15 cellular contexts compared by ENCODE assay signal in the genomic region with DNA sequence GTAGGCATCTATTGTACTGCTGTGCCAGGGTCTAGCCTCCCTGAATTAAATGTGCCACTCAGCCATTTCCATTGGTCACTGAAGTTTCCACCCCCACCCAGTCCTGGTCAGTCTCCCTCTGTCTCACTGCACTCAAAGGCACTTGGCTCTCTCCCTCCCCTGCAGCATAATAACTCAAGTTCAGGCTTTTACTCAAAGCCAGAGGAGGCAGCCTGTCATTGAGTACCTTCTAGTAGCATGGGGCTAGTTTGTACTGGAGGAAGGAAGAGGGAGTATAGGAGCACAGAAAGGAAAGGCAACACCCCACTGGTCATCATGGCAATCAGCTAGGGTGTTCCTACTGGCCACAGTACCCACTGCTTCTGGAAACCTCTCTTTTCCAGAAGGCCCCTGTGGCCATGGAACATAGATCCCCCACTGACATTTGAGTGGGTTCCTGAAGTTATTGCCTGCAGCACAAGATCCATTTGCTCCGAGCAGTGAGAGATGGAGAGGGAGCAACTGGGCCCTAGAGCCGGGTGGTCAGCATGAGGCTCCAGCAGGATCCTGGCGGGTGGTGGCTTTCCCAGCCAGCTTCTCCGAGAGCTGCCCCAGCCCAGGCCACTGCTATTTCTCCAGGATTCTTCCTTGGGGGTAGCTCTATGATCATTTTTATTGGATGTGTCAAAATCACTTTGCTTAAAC.
A peak's percentile ranks its signal among the peaks of the same experiment; 100 is the strongest.
DNase-seq lines count a peak whose midpoint lies in the region; ATAC-seq and TF ChIP-seq lines count a peak whose summit lies in the region.
"Had no signal": no experiment of that assay in that cellular context is flagged by ENCODE, and none has a peak within 500 bp of the region (broad histone marks: within the 10 kb centered on the region; RNA-seq: fewer than 3 reads in every experiment).

No MANE protein-coding gene starts in this region.

- H3K27me3 Mint-ChIP-seq in GM23338 (ENCODE audit: insufficient read depth, low read depth, poor library complexity) (peaks cover 5% of the 10 kb centered on the region), chondrocyte (ENCODE audit: low read depth) (no peaks in the 10 kb centered on the region)
- H3K27me3 Mint-ChIP-seq in stimulated activated memory B cell treated with anti-CD40 and anti-IgM and Interleukin-4, amounts not matched to agents 10 μg/mL and 1 μg/mL and 100 μg/mL, for 72 hours: no peaks in the 10 kb centered on the region
- H3K27me3 Mint-ChIP-seq in activated CD8-positive, alpha-beta memory T cell treated with anti-CD3 and anti-CD28 coated beads, Interleukin-2, amount 10 ng/mL, durations not matched to agents 7 days and 5 days: no peaks in the 10 kb centered on the region

- H3K9me3 Mint-ChIP-seq in GM23338: no peaks in the 10 kb centered on the region
- no peaks in the 10 kb centered on the region for H3K9me3 Mint-ChIP-seq in chondrocyte (ENCODE audit: low read depth)
- H3K9me3 Mint-ChIP-seq in stimulated activated memory B cell treated with anti-CD40 and anti-IgM and Interleukin-4, amounts not matched to agents 10 μg/mL and 1 μg/mL and 100 μg/mL, for 72 hours: no peaks in the 10 kb centered on the region
- no peaks in the 10 kb centered on the region for H3K9me3 Mint-ChIP-seq in activated CD8-positive, alpha-beta memory T cell treated with anti-CD3 and anti-CD28 coated beads, Interleukin-2, amount 10 ng/mL, durations not matched to agents 7 days and 5 days (ENCODE audit: low read depth)
- H3K9me3 Mint-ChIP-seq: CD4-positive, alpha-beta memory T cell had no signal

- no peaks in the 10 kb centered on the region for H3K4me1 ChIP-seq in GM23338 (ENCODE audit: insufficient read depth)
- H3K4me1 ChIP-seq: BE2C had no signal

- H3F3A ChIP-seq in GM23338 (replicated peaks; ENCODE audit: low read depth): no peaks in the 10 kb centered on the region

- H3K27ac Mint-ChIP-seq in GM23338 (no peak overlapping the region), chondrocyte (ENCODE audit: unreplicated experiment) (peak overlapping the region; percentile 32)
- peak overlapping the region; percentile 23 for H3K27ac Mint-ChIP-seq in stimulated activated memory B cell treated with anti-CD40 and anti-IgM and Interleukin-4, amounts not matched to agents 10 μg/mL and 1 μg/mL and 100 μg/mL, for 72 hours
- H3K27ac Mint-ChIP-seq in activated CD8-positive, alpha-beta memory T cell treated with anti-CD3 and anti-CD28 coated beads, Interleukin-2, amount 10 ng/mL, durations not matched to agents 7 days and 5 days: no peak overlapping the region

- ATAC-seq in GM23338 (no peak), HG02571 (IDR thresholded peaks at IDR 0.05; ENCODE audit: unreplicated experiment) (no peak)
- no peak for ATAC-seq in stimulated activated memory B cell treated with anti-CD40 and anti-IgM and Interleukin-4, amounts not matched to agents 10 μg/mL and 1 μg/mL and 100 μg/mL, for 72 hours
- no peak for ATAC-seq in activated CD8-positive, alpha-beta memory T cell treated with anti-CD3 and anti-CD28 coated beads, Interleukin-2, amount 10 ng/mL, durations not matched to agents 7 days and 5 days
- ATAC-seq: HCT116 had no signal

- CTCF ChIA-PET in activated CD8-positive, alpha-beta memory T cell treated with anti-CD3 and anti-CD28 coated beads, Interleukin-2, amount 10 ng/mL, durations not matched to agents 7 days and 5 days (lab: Charles Lee): interaction anchor here (1.2 kb wide), 1 partner anchor 175 kb away, joined by 3 read pairs; no protein-coding TSS in a partner anchor

- no peak for TF ChIP-seq CTCF in GM23338 (conservative IDR thresholded peaks at IDR 0.05; ENCODE audit: low read depth in 2 of 2)
- TF ChIP-seq CTCF in chondrocyte (IDR thresholded peaks at IDR 0.05): no peak

- H3K4me3 Mint-ChIP-seq in GM23338 (no peak overlapping the region), chondrocyte (ENCODE audit: unreplicated experiment) (no peak overlapping the region)
- no peak overlapping the region for H3K4me3 Mint-ChIP-seq in stimulated activated memory B cell treated with anti-CD40 and anti-IgM and Interleukin-4, amounts not matched to agents 10 μg/mL and 1 μg/mL and 100 μg/mL, for 72 hours
- H3K4me3 Mint-ChIP-seq in activated CD8-positive, alpha-beta memory T cell treated with anti-CD3 and anti-CD28 coated beads, Interleukin-2, amount 10 ng/mL, durations not matched to agents 7 days and 5 days: no peak overlapping the region
- H3K4me3 Mint-ChIP-seq: CD4-positive, alpha-beta memory T cell had no signal

- H3K79me2 ChIP-seq in GM23338 (replicated peaks; ENCODE audit: insufficient read depth): no peaks in the 10 kb centered on the region

- H2AFZ ChIP-seq in GM23338: peak overlapping the region; percentile 32; the same call in 1 of the 2 replicates

- 0 out of 2 replicates have a peak, but pooled peaks cover 3% of the 10 kb centered on the region for H3K9me2 ChIP-seq in GM23338 (ENCODE audit: insufficient read depth)

- no peak overlapping the region for H3K4me2 ChIP-seq in GM23338

- H3K27me3 ChIP-seq in GM23338 (ENCODE audit: insufficient read depth): no peaks in the 10 kb centered on the region
- H3K27me3 ChIP-seq: BE2C had no signal

- no peaks in the 10 kb centered on the region for H3K36me3 ChIP-seq in GM23338 (ENCODE audit: insufficient read depth)
- H3K36me3 ChIP-seq: BE2C had no signal

- H3K27ac ChIP-seq in GM23338 (ENCODE audit: low read depth): no peak overlapping the region
- H3K27ac ChIP-seq: C4-2B had no signal

- H3K36me3 Mint-ChIP-seq in GM23338 (ENCODE audit: low read depth): no peaks in the 10 kb centered on the region
- no peaks in the 10 kb centered on the region for H3K36me3 Mint-ChIP-seq in chondrocyte (ENCODE audit: low read depth)
- H3K36me3 Mint-ChIP-seq in stimulated activated memory B cell treated with anti-CD40 and anti-IgM and Interleukin-4, amounts not matched to agents 10 μg/mL and 1 μg/mL and 100 μg/mL, for 72 hours: no peaks in the 10 kb centered on the region
- H3K36me3 Mint-ChIP-seq in activated CD8-positive, alpha-beta memory T cell treated with anti-CD3 and anti-CD28 coated beads, Interleukin-2, amount 10 ng/mL, durations not matched to agents 7 days and 5 days: no peaks in the 10 kb centered on the region
- H3K36me3 Mint-ChIP-seq: CD4-positive, alpha-beta memory T cell had no signal

- DNase-seq in GM23338 (ENCODE audit: low spot score) (no peak), chondrocyte (ENCODE audit: low spot score) (no peak), medulla oblongata (ENCODE audit: extremely low spot score) (peak; percentile 27), DMS 273 treated with DMSO at 0.1 percent for 48 hours (lab: John Stamatoyannopoulos, UW) (no peak)
- no peak for DNase-seq in activated CD8-positive, alpha-beta memory T cell treated with anti-CD3 and anti-CD28 coated beads, Interleukin-2, amount 10 ng/mL, durations not matched to agents 7 days and 5 days
- DNase-seq: BE2C; CD4-positive, alpha-beta memory T cell; DMS153; DMS79 treated with DMSO at 0.1 percent for 48 hours; EL; IMR-90 had no signal

- no peaks in the 10 kb centered on the region for H4K20me1 ChIP-seq in GM23338 (replicated peaks; ENCODE audit: insufficient read depth)

- H3K4me1 Mint-ChIP-seq in GM23338 (peaks cover 5% of the 10 kb centered on the region; the same call in 2 of the 3 replicates), chondrocyte (ENCODE audit: low read depth) (no peaks in the 10 kb centered on the region)
- peaks cover 4% of the 10 kb centered on the region for H3K4me1 Mint-ChIP-seq in stimulated activated memory B cell treated with anti-CD40 and anti-IgM and Interleukin-4, amounts not matched to agents 10 μg/mL and 1 μg/mL and 100 μg/mL, for 72 hours
- H3K4me1 Mint-ChIP-seq in activated CD8-positive, alpha-beta memory T cell treated with anti-CD3 and anti-CD28 coated beads, Interleukin-2, amount 10 ng/mL, durations not matched to agents 7 days and 5 days: no peaks in the 10 kb centered on the region

- H3K4me3 ChIP-seq in GM23338: no peak overlapping the region

TF ChIP-seq in GM23338, 12 proteins besides CTCF, POLR2A, EP300 and RAD21:
- TF ChIP-seq, protein P1, sequence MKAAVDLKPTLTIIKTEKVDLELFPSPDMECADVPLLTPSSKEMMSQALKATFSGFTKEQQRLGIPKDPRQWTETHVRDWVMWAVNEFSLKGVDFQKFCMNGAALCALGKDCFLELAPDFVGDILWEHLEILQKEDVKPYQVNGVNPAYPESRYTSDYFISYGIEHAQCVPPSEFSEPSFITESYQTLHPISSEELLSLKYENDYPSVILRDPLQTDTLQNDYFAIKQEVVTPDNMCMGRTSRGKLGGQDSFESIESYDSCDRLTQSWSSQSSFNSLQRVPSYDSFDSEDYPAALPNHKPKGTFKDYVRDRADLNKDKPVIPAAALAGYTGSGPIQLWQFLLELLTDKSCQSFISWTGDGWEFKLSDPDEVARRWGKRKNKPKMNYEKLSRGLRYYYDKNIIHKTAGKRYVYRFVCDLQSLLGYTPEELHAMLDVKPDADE (IDR thresholded peaks at IDR 0.05): no peak
- TF ChIP-seq ZNF114 (CRISPR knock-in tag; IDR thresholded peaks at IDR 0.05) (no peak), JUNB (IDR thresholded peaks at IDR 0.05; ENCODE audit: unreplicated experiment) (no peak), ZNF331 (CRISPR knock-in tag; IDR thresholded peaks at IDR 0.05; ENCODE audit: low read depth) (no peak)

Comparison
In these comparisons a context has a peak if more than half of its experiments do, and no peak if none do; other contexts are left out.
1. H3K27ac Mint-ChIP-seq: peak in chondrocyte (single experiment) and stimulated activated memory B cell treated with anti-CD40 and anti-IgM and Interleukin-4, amounts not matched to agents 10 μg/mL and 1 μg/mL and 100 μg/mL, for 72 hours (single experiment); none in GM23338 (single experiment) and activated CD8-positive, alpha-beta memory T cell treated with anti-CD3 and anti-CD28 coated beads, Interleukin-2, amount 10 ng/mL, durations not matched to agents 7 days and 5 days (single experiment).